ENCODE assay signal across 1 cellular context in the genomic region with DNA sequence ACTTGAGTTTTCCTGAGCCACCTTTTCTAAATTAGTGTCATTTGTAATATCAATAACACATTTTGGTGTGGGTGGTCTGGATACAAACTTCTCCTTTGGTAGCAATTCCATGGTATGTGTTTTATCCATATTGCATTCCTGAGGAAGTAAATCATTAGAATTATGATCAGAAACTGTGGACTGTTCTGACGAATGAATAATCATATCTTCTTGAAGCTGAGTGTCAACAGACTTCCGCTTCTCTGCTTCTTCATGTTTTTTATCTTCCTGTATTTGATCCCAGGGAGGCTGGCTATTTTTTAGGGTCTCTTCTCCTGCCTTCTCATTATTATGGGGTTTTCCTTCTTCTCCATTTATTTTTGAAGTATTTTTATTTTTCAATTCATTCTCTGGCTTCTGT.
TF ChIP-seq lines count a peak whose summit lies in the region.

No MANE protein-coding gene starts in this region.

TF ChIP-seq in liver, 16 proteins besides CTCF, POLR2A, EP300 and RAD21 (continued from another document):
- TF ChIP-seq, protein P1, sequence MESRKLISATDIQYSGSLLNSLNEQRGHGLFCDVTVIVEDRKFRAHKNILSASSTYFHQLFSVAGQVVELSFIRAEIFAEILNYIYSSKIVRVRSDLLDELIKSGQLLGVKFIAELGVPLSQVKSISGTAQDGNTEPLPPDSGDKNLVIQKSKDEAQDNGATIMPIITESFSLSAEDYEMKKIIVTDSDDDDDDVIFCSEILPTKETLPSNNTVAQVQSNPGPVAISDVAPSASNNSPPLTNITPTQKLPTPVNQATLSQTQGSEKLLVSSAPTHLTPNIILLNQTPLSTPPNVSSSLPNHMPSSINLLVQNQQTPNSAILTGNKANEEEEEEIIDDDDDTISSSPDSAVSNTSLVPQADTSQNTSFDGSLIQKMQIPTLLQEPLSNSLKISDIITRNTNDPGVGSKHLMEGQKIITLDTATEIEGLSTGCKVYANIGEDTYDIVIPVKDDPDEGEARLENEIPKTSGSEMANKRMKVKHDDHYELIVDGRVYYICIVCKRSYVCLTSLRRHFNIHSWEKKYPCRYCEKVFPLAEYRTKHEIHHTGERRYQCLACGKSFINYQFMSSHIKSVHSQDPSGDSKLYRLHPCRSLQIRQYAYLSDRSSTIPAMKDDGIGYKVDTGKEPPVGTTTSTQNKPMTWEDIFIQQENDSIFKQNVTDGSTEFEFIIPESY (IDR thresholded peaks at IDR 0.05) = no peak
- TF ChIP-seq FOXA1 (IDR thresholded peaks at IDR 0.05) (no peak), FOXA2 (IDR thresholded peaks at IDR 0.05) (no peak), EGR1 (IDR thresholded peaks at IDR 0.05; ENCODE audit: low read depth in 2 of 2) (no peak), RXRA (IDR thresholded peaks at IDR 0.05) (no peak), SP1 (IDR thresholded peaks at IDR 0.05) (no peak)
- TF ChIP-seq, protein P2, sequence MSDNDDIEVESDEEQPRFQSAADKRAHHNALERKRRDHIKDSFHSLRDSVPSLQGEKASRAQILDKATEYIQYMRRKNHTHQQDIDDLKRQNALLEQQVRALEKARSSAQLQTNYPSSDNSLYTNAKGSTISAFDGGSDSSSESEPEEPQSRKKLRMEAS (IDR thresholded peaks at IDR 0.05) = no peak
